16 cellular contexts compared by ENCODE assay signal in the genomic region with DNA sequence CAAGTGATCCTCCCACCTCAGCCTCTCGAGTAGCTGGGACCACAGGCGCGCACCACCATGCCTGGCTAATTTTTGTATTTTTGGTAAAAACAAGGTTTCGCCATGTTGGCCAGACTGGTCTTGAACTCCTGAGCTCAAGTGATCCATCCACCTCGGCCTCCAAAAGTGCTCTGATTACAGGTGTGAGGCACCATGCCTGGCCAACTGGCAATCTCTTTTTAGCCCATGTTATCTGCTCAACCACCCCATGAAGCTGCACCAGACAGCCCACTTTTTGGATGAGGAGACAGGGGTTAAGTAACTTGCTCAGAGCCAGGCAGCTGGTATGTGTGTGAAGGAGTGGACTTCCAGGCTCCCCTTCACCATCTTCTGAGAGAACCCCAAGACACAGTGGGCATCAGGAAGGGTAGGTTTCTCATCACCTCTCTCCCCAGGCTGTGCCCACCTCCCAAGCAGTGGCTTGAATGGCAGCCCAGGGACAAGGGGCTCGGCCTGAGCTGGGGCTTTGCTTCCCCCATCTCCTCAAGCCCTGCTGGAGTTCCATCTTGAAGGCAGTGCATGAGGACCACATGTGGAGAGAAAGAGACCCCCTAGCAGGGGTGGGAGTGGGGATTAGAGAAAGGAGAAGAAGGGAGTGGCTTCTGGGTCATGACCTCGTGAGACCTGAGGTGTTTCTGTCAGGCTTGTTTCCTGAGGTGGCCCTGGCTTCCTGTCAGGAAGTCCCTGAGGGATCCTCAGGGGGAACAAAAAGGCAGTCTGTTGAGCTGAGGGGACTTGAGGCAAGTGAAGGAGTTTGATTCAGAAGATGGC.
DNase-seq lines count a peak whose midpoint lies in the region; ATAC-seq, FAIRE-seq and TF ChIP-seq lines count a peak whose summit lies in the region.
"Had no signal": no experiment of that assay in that cellular context is flagged by ENCODE, and none has a peak within 500 bp of the region (broad histone marks: within the 10 kb centered on the region; RNA-seq: fewer than 3 reads in every experiment).

No MANE protein-coding gene starts in this region.

- intact Hi-C loops in cardiac septum (cut with DNase I) (loop anchor here (5.0 kb wide), 1 partner anchor 602 kb away; no protein-coding TSS in a partner anchor), kidney (cut with DNase I) (no loop called here)

- no peaks in the 10 kb centered on the region for H4K20me1 ChIP-seq in Karpas-422 (ENCODE audit: insufficient read depth, low read depth, low read length)

- no peak for ATAC-seq in HG03280 (IDR thresholded peaks at IDR 0.05; ENCODE audit: unreplicated experiment)
- ATAC-seq: gastrocnemius medialis, left cardiac atrium, psoas muscle had no signal

- no peak for FAIRE-seq in kidney (lab: Jason Lieb, UNC)
- FAIRE-seq: small intestine had no signal

- H3K79me2 ChIP-seq in Karpas-422 (ENCODE audit: low read length): no peaks in the 10 kb centered on the region

- no peak overlapping the region for H3K4me3 ChIP-seq in right atrium auricular region
- H3K4me3 ChIP-seq in Karpas-422 (ENCODE audit: low read length): no peak overlapping the region
- H3K4me3 ChIP-seq in kidney (ENCODE audit: low read length in 2 of 2): no peak overlapping the region
- H3K4me3 ChIP-seq: gastrocnemius medialis, psoas muscle, thoracic aorta had no signal

- H3K36me3 ChIP-seq in right atrium auricular region: no peaks in the 10 kb centered on the region
- H3K36me3 ChIP-seq in Karpas-422 (ENCODE audit: insufficient read depth, low read length): no peaks in the 10 kb centered on the region
- no peaks in the 10 kb centered on the region for H3K36me3 ChIP-seq in kidney (ENCODE audit: control insufficient read depth in 1 of 2, insufficient read depth in 2 of 2, low read length in 2 of 2)
- H3K36me3 ChIP-seq: gastrocnemius medialis had no signal

- H3K9ac ChIP-seq in Karpas-422 (ENCODE audit: low read length): peak overlapping the region; percentile 20; the same call in 1 of the 2 replicates
- no peak overlapping the region for H3K9ac ChIP-seq in kidney (ENCODE audit: low read length in 2 of 2)

- H2AFZ ChIP-seq in Karpas-422 (ENCODE audit: low read length): peak overlapping the region; percentile 55

- H3K27me3 ChIP-seq in right atrium auricular region (no peaks in the 10 kb centered on the region), Karpas-422 (ENCODE audit: low read length) (no peaks in the 10 kb centered on the region)
- H3K27me3 ChIP-seq: gastrocnemius medialis had no signal

- no peaks in the 10 kb centered on the region for H3K9me2 ChIP-seq in Karpas-422 (replicated peaks; ENCODE audit: insufficient read depth, low read length)

- no peak overlapping the region for H3K27ac ChIP-seq in right atrium auricular region
- H3K27ac ChIP-seq in Karpas-422 (ENCODE audit: low read length): peak overlapping the region; percentile 15; the same call in 1 of the 2 replicates
- H3K27ac ChIP-seq in kidney (ENCODE audit: low read depth in 2 of 2, low read length in 2 of 2): no peak overlapping the region
- H3K27ac ChIP-seq: gastrocnemius medialis, psoas muscle, VCaP had no signal

- H3K9me3 ChIP-seq in right atrium auricular region (no peaks in the 10 kb centered on the region), Karpas-422 (ENCODE audit: low read length) (no peaks in the 10 kb centered on the region), kidney (ENCODE audit: control insufficient read depth in 1 of 2, low read length in 2 of 2) (no peaks in the 10 kb centered on the region)
- H3K9me3 ChIP-seq: gastrocnemius medialis, psoas muscle, thoracic aorta had no signal

- TF ChIP-seq CTCF in right atrium auricular region (IDR thresholded peaks at IDR 0.05) (no peak), kidney (IDR thresholded peaks at IDR 0.05; ENCODE audit: borderline replicate concordance, extremely low read depth, insufficient read depth) (no peak)

- peaks cover 0 to 34% of the 10 kb centered on the region in 2 donors for H3K4me1 ChIP-seq in right atrium auricular region
- peaks cover 45% of the 10 kb centered on the region for H3K4me1 ChIP-seq in Karpas-422 (ENCODE audit: low read length)
- no peaks in the 10 kb centered on the region for H3K4me1 ChIP-seq in kidney (ENCODE audit: control insufficient read depth in 1 of 2, insufficient read depth in 1 of 2, low read depth in 1 of 2, low read length in 2 of 2)

- peak overlapping the region; percentile 1 for H3K4me2 ChIP-seq in Karpas-422 (ENCODE audit: low read depth, low read length, poor library complexity, severe bottlenecking)

- DNase-seq in cardiac septum (ENCODE audit: low spot score): peak; percentile 33
- no peak for DNase-seq in right atrium auricular region (ENCODE audit: low spot score)
- no peak for DNase-seq in Karpas-422
- DNase-seq in kidney: peak; percentile 46
- no peak for DNase-seq in HuH-7 (ENCODE audit: low spot score)
- no peak for DNase-seq in activated gamma-delta T cell (lab: John Stamatoyannopoulos, UW)
- DNase-seq: activated CD8-positive, alpha-beta memory T cell treated with anti-CD3 and anti-CD28 coated beads for 24 hours; amygdala; gastrocnemius medialis; left cardiac atrium; psoas muscle; small intestine; stimulated activated CD4-positive, alpha-beta T cell treated with anti-CD3 and anti-CD28 coated beads, Interleukin-4, amount 100 ng/mL, for 24 hours had no signal

Comparison
In these comparisons a context has a peak if more than half of its experiments do, and no peak if none do; other contexts are left out.
1. DNase-seq: peak in cardiac septum (single experiment) and kidney (single experiment); none in right atrium auricular region (single experiment), Karpas-422 (single experiment), HuH-7 (single experiment) and activated gamma-delta T cell (single experiment).